In genomic region chr14:61561657-61562276, GRCh38 we compare ENCODE assay signal across 8 cellular contexts.
DNase-seq lines count a peak whose midpoint lies in the region; ATAC-seq and TF ChIP-seq lines count a peak whose summit lies in the region.

No MANE protein-coding gene starts in this region.

- H3K9me3 Mint-ChIP-seq in natural killer cell treated with Interleukin-12 subunit alpha and Interleukin-12 subunit beta and Interleukin-15 and Interleukin-18, amount 100 ng/mL, for 72 hours: no peaks in the 10 kb centered on the region
- no peaks in the 10 kb centered on the region for H3K9me3 Mint-ChIP-seq in natural killer cell
- no peaks in the 10 kb centered on the region for H3K9me3 Mint-ChIP-seq in activated naive CD8-positive, alpha-beta T cell treated with anti-CD3 and anti-CD28 coated beads, Interleukin-2, amount 50 U/mL, for 24 hours
- H3K9me3 Mint-ChIP-seq in stimulated activated memory B cell treated with anti-CD40 and anti-IgM and Interleukin-4, amounts not matched to agents 10 μg/mL and 1 μg/mL and 100 μg/mL, for 72 hours: no peaks in the 10 kb centered on the region

- no peak for ATAC-seq in natural killer cell treated with Interleukin-12 subunit alpha and Interleukin-12 subunit beta and Interleukin-15 and Interleukin-18, amount 100 ng/mL, for 72 hours
- no peak for ATAC-seq in natural killer cell
- no peak for ATAC-seq in activated naive CD8-positive, alpha-beta T cell treated with anti-CD3 and anti-CD28 coated beads, Interleukin-2, amount 50 U/mL, for 24 hours
- ATAC-seq in stimulated activated memory B cell treated with anti-CD40 and anti-IgM and Interleukin-4, amounts not matched to agents 10 μg/mL and 1 μg/mL and 100 μg/mL, for 72 hours: no peak

- peak overlapping the region; percentile 99 to 100 for H3K27ac Mint-ChIP-seq in natural killer cell treated with Interleukin-12 subunit alpha and Interleukin-12 subunit beta and Interleukin-15 and Interleukin-18, amount 100 ng/mL, for 72 hours
- peak overlapping the region in 1 of 2 donors; percentile 19 for H3K27ac Mint-ChIP-seq in natural killer cell
- peak overlapping the region; percentile 9 for H3K27ac Mint-ChIP-seq in activated naive CD8-positive, alpha-beta T cell treated with anti-CD3 and anti-CD28 coated beads, Interleukin-2, amount 50 U/mL, for 24 hours
- H3K27ac Mint-ChIP-seq in stimulated activated memory B cell treated with anti-CD40 and anti-IgM and Interleukin-4, amounts not matched to agents 10 μg/mL and 1 μg/mL and 100 μg/mL, for 72 hours: peak overlapping the region; percentile 75

- no peaks in the 10 kb centered on the region for H3K27me3 Mint-ChIP-seq in natural killer cell treated with Interleukin-12 subunit alpha and Interleukin-12 subunit beta and Interleukin-15 and Interleukin-18, amount 100 ng/mL, for 72 hours
- no peaks in the 10 kb centered on the region for H3K27me3 Mint-ChIP-seq in natural killer cell (ENCODE audit: low read depth in 2 of 2)
- H3K27me3 Mint-ChIP-seq in activated naive CD8-positive, alpha-beta T cell treated with anti-CD3 and anti-CD28 coated beads, Interleukin-2, amount 50 U/mL, for 24 hours: no peaks in the 10 kb centered on the region
- no peaks in the 10 kb centered on the region for H3K27me3 Mint-ChIP-seq in stimulated activated memory B cell treated with anti-CD40 and anti-IgM and Interleukin-4, amounts not matched to agents 10 μg/mL and 1 μg/mL and 100 μg/mL, for 72 hours

- TF ChIP-seq CTCF in natural killer cell (IDR thresholded peaks at IDR 0.05): no peak

- peaks cover 73 to 75% of the 10 kb centered on the region in 2 donors for H3K4me1 Mint-ChIP-seq in natural killer cell treated with Interleukin-12 subunit alpha and Interleukin-12 subunit beta and Interleukin-15 and Interleukin-18, amount 100 ng/mL, for 72 hours (ENCODE audit: low read depth in 2 of 2)
- H3K4me1 Mint-ChIP-seq in natural killer cell: peaks cover 14 to 23% of the 10 kb centered on the region in 2 donors
- H3K4me1 Mint-ChIP-seq in activated naive CD8-positive, alpha-beta T cell treated with anti-CD3 and anti-CD28 coated beads, Interleukin-2, amount 50 U/mL, for 24 hours: peaks cover 62% of the 10 kb centered on the region
- peaks cover 33% of the 10 kb centered on the region for H3K4me1 Mint-ChIP-seq in stimulated activated memory B cell treated with anti-CD40 and anti-IgM and Interleukin-4, amounts not matched to agents 10 μg/mL and 1 μg/mL and 100 μg/mL, for 72 hours

- peaks cover 6% of the 10 kb centered on the region for H3K36me3 Mint-ChIP-seq in natural killer cell treated with Interleukin-12 subunit alpha and Interleukin-12 subunit beta and Interleukin-15 and Interleukin-18, amount 100 ng/mL, for 72 hours
- no peaks in the 10 kb centered on the region for H3K36me3 Mint-ChIP-seq in natural killer cell
- peaks cover 6% of the 10 kb centered on the region for H3K36me3 Mint-ChIP-seq in activated naive CD8-positive, alpha-beta T cell treated with anti-CD3 and anti-CD28 coated beads, Interleukin-2, amount 50 U/mL, for 24 hours (ENCODE audit: low read depth)
- no peaks in the 10 kb centered on the region for H3K36me3 Mint-ChIP-seq in stimulated activated memory B cell treated with anti-CD40 and anti-IgM and Interleukin-4, amounts not matched to agents 10 μg/mL and 1 μg/mL and 100 μg/mL, for 72 hours

- intact Hi-C loops in natural killer cell (cut with micrococcal nuclease): no loop called here

- peak overlapping the region; percentile 89 for H3K4me3 Mint-ChIP-seq in natural killer cell treated with Interleukin-12 subunit alpha and Interleukin-12 subunit beta and Interleukin-15 and Interleukin-18, amount 100 ng/mL, for 72 hours
- H3K4me3 Mint-ChIP-seq in natural killer cell: no peak overlapping the region
- H3K4me3 Mint-ChIP-seq in activated naive CD8-positive, alpha-beta T cell treated with anti-CD3 and anti-CD28 coated beads, Interleukin-2, amount 50 U/mL, for 24 hours: no peak overlapping the region
- H3K4me3 Mint-ChIP-seq in stimulated activated memory B cell treated with anti-CD40 and anti-IgM and Interleukin-4, amounts not matched to agents 10 μg/mL and 1 μg/mL and 100 μg/mL, for 72 hours: no peak overlapping the region

- DNase-seq in natural killer cell treated with Interleukin-12 subunit alpha and Interleukin-12 subunit beta and Interleukin-15 and Interleukin-18, amount 100 ng/mL, for 72 hours (ENCODE audit: low spot score): peak; percentile 65
- no peak for DNase-seq in natural killer cell
- no peak for DNase-seq in activated naive CD8-positive, alpha-beta T cell treated with anti-CD3 and anti-CD28 coated beads, Interleukin-2, amount 50 U/mL, for 24 hours
- peak; percentile 81 for DNase-seq in hepatic stellate cell (ENCODE audit: low spot score)
- DNase-seq in central memory CD4-positive, alpha-beta T cell: no peak
- no peak for DNase-seq in GM19238 (ENCODE audit: insufficient read length, low spot score)
- no peak for DNase-seq in NCI-H1930 (lab: John Stamatoyannopoulos, UW)

Comparison
In these comparisons a context has a peak if more than half of its experiments do, and no peak if none do; other contexts are left out.
1. DNase-seq: peak in natural killer cell treated with Interleukin-12 subunit alpha and Interleukin-12 subunit beta and Interleukin-15 and Interleukin-18, amount 100 ng/mL, for 72 hours (single experiment) and hepatic stellate cell (single experiment); none in natural killer cell (single experiment), activated naive CD8-positive, alpha-beta T cell treated with anti-CD3 and anti-CD28 coated beads, Interleukin-2, amount 50 U/mL, for 24 hours (single experiment), central memory CD4-positive, alpha-beta T cell (single experiment), GM19238 (single experiment) and NCI-H1930 (0 of 2).